ENCODE assay signal across 13 cellular contexts in genomic region chr17:1107083-1107776, GRCh38.
DNase-seq lines count a peak whose midpoint lies in the region; ATAC-seq and TF ChIP-seq lines count a peak whose summit lies in the region.
"Had no signal": no experiment of that assay in that cellular context is flagged by ENCODE, and none has a peak within 500 bp of the region (broad histone marks: within the 10 kb centered on the region; RNA-seq: fewer than 3 reads in every experiment).

No MANE protein-coding gene starts in this region.

- H3K36me3 Mint-ChIP-seq in activated naive CD4-positive, alpha-beta T cell treated with anti-CD3 and anti-CD28 coated beads for 36 hours (ENCODE audit: low read depth) = no peaks in the 10 kb centered on the region
- peaks cover 9% of the 10 kb centered on the region for H3K36me3 Mint-ChIP-seq in activated naive CD8-positive, alpha-beta T cell treated with anti-CD3 and anti-CD28 coated beads, Interleukin-2, amount 10 ng/mL, durations not matched to agents 7 days and 5 days

- CTCF ChIA-PET in activated naive CD4-positive, alpha-beta T cell treated with anti-CD3 and anti-CD28 coated beads for 36 hours (lab: Charles Lee) = interaction anchor here (0.6 kb wide), 1 partner anchor 98 kb away, joined by 3 read pairs; no protein-coding TSS in a partner anchor

- H3K4me3 ChIP-seq in lower lobe of right lung = peak overlapping the region; percentile 81
- peak overlapping the region; percentile 93 for H3K4me3 ChIP-seq in thoracic aorta

- no peak overlapping the region for H3K27ac Mint-ChIP-seq in activated naive CD4-positive, alpha-beta T cell treated with anti-CD3 and anti-CD28 coated beads for 36 hours
- H3K27ac Mint-ChIP-seq in activated naive CD8-positive, alpha-beta T cell treated with anti-CD3 and anti-CD28 coated beads, Interleukin-2, amount 10 ng/mL, durations not matched to agents 7 days and 5 days = no peak overlapping the region

- no peaks in the 10 kb centered on the region for H3K9me3 Mint-ChIP-seq in activated naive CD4-positive, alpha-beta T cell treated with anti-CD3 and anti-CD28 coated beads for 36 hours
- H3K9me3 Mint-ChIP-seq in activated naive CD8-positive, alpha-beta T cell treated with anti-CD3 and anti-CD28 coated beads, Interleukin-2, amount 10 ng/mL, durations not matched to agents 7 days and 5 days = no peaks in the 10 kb centered on the region

- intact Hi-C loops in activated naive CD4-positive, alpha-beta T cell treated with anti-CD3 and anti-CD28 coated beads for 36 hours (cut with micrococcal nuclease) = loop anchor here (5.0 kb wide), 1 partner anchor 110 kb away; the partner anchor contains the start of gene TIMM22
- intact Hi-C loops in lower lobe of right lung (cut with DNase I) = no loop called here

- no peaks in the 10 kb centered on the region for H3K27me3 Mint-ChIP-seq in activated naive CD4-positive, alpha-beta T cell treated with anti-CD3 and anti-CD28 coated beads for 36 hours (ENCODE audit: low read depth)
- H3K27me3 Mint-ChIP-seq in activated naive CD8-positive, alpha-beta T cell treated with anti-CD3 and anti-CD28 coated beads, Interleukin-2, amount 10 ng/mL, durations not matched to agents 7 days and 5 days = no peaks in the 10 kb centered on the region

- POLR2A ChIA-PET in activated naive CD8-positive, alpha-beta T cell treated with anti-CD3 and anti-CD28 coated beads, Interleukin-2, amount 10 ng/mL, durations not matched to agents 7 days and 5 days (lab: Charles Lee) = interaction anchor here (1.0 kb wide), 1 partner anchor 10 kb away, joined by 3 read pairs; no protein-coding TSS in a partner anchor

- H3K27ac ChIP-seq in lower lobe of right lung = peak overlapping the region; percentile 89
- H3K27ac ChIP-seq in thoracic aorta = peak overlapping the region; percentile 96 to 97

- DNase-seq in activated naive CD4-positive, alpha-beta T cell treated with anti-CD3 and anti-CD28 coated beads for 36 hours = no peak
- DNase-seq in activated naive CD4-positive, alpha-beta T cell (lab: John Stamatoyannopoulos, UW) = no peak
- DNase-seq in activated naive CD8-positive, alpha-beta T cell treated with anti-CD3 and anti-CD28 coated beads, Interleukin-2, amount 10 ng/mL, durations not matched to agents 7 days and 5 days = no peak
- no peak for DNase-seq in lower lobe of right lung
- no peak for DNase-seq in thoracic aorta (ENCODE audit: low spot score)
- no peak for DNase-seq in NCI-H748 (lab: John Stamatoyannopoulos, UW; ENCODE audit: unreplicated experiment)
- DNase-seq in NCI-H345 treated with DMSO at 0.1 percent for 48 hours (lab: John Stamatoyannopoulos, UW; ENCODE audit: unreplicated experiment) = no peak
- DNase-seq: BE2C; effector CD8-positive, alpha-beta T cell; NCI-H1105; SHP77 had no signal

- H3K36me3 ChIP-seq in lower lobe of right lung = peaks cover 14% of the 10 kb centered on the region
- no peaks in the 10 kb centered on the region for H3K36me3 ChIP-seq in thoracic aorta
- H3K36me3 ChIP-seq: BE2C, vagina had no signal

- H3K9me3 ChIP-seq in lower lobe of right lung (no peaks in the 10 kb centered on the region), thoracic aorta (no peaks in the 10 kb centered on the region)
- H3K9me3 ChIP-seq: BE2C, vagina had no signal

- H3K4me1 Mint-ChIP-seq in activated naive CD4-positive, alpha-beta T cell treated with anti-CD3 and anti-CD28 coated beads for 36 hours (ENCODE audit: low read depth) = peaks cover 38% of the 10 kb centered on the region
- peaks cover 31% of the 10 kb centered on the region for H3K4me1 Mint-ChIP-seq in activated naive CD8-positive, alpha-beta T cell treated with anti-CD3 and anti-CD28 coated beads, Interleukin-2, amount 10 ng/mL, durations not matched to agents 7 days and 5 days

- H3K27me3 ChIP-seq in lower lobe of right lung (ENCODE audit: low read depth) = no peaks in the 10 kb centered on the region
- no peaks in the 10 kb centered on the region for H3K27me3 ChIP-seq in thoracic aorta (replicated peaks; ENCODE audit: insufficient read depth)
- H3K27me3 ChIP-seq: BE2C, vagina had no signal

- ATAC-seq in activated naive CD8-positive, alpha-beta T cell treated with anti-CD3 and anti-CD28 coated beads, Interleukin-2, amount 10 ng/mL, durations not matched to agents 7 days and 5 days (ENCODE audit: low read depth) = no peak
- ATAC-seq in lower lobe of right lung = no peak
- no peak for ATAC-seq in thoracic aorta (ENCODE audit: insufficient number of reproducible peaks, low FRiP score, low read depth)
- ATAC-seq in GM21515 (IDR thresholded peaks at IDR 0.05; ENCODE audit: unreplicated experiment) = no peak

- peaks cover 54% of the 10 kb centered on the region for H3K4me1 ChIP-seq in lower lobe of right lung
- H3K4me1 ChIP-seq in thoracic aorta (ENCODE audit: control insufficient read depth in 1 of 2, low read depth in 2 of 2) = peaks cover 59 to 86% of the 10 kb centered on the region in 2 donors

- H3K4me3 Mint-ChIP-seq in activated naive CD4-positive, alpha-beta T cell treated with anti-CD3 and anti-CD28 coated beads for 36 hours = peak overlapping the region; percentile 69
- H3K4me3 Mint-ChIP-seq in activated naive CD8-positive, alpha-beta T cell treated with anti-CD3 and anti-CD28 coated beads, Interleukin-2, amount 10 ng/mL, durations not matched to agents 7 days and 5 days = peak overlapping the region; percentile 71

- no peak for TF ChIP-seq CTCF in lower lobe of right lung (IDR thresholded peaks at IDR 0.05)
- no peak for TF ChIP-seq CTCF in thoracic aorta (IDR thresholded peaks at IDR 0.05)
